ENCODE assay signal across 8 cellular contexts in the genomic region with DNA sequence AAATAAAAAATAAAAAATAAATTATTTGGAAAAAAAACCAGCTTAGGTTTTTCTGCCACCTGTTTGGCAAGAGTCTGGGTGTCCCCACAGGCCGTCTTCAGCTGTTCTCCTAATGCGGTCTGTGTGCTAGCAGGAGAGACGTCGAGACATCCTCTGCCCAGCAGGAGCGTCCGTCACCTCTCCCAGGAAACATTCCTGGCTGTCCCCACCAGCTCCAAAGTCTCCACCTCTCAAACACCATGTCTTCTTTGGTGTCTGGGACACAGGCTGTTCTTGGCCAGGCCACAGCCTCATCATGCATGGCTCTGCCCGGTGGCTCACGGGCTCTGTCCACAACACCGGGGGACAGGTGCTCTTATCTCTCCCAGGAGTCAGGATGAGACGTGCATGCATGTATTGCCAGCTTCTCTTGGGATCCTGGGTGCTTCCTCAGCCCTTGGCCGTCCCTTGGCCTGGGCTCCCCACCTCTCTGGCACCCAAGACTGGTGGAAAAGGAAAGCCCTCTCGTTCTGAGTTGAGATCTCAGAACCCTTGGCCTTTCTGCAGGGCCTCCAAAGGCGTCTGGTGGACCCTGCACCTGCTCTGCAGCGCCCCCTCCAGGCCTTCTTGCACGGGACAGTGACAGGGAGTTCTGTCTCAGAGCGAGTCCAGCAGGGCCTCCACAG.
DNase-seq lines count a peak whose midpoint lies in the region; ATAC-seq, FAIRE-seq and TF ChIP-seq lines count a peak whose summit lies in the region.

No MANE protein-coding gene starts in this region.

- no peak overlapping the region for H3K4me2 ChIP-seq in osteoblast (ENCODE audit: insufficient read depth, low read length)

- no peaks in the 10 kb centered on the region for H3K79me2 ChIP-seq in osteoblast (ENCODE audit: insufficient read depth, low read length)

- POLR2A ChIA-PET in RWPE1 (lab: Yijun Ruan, JAX; ENCODE audit: low non-redundant PET) = no interaction called here

- H3K27ac ChIP-seq in RWPE1 (peak overlapping the region; percentile 48; the same call in 1 of the 2 replicates), colonic mucosa (no peak overlapping the region), osteoblast (ENCODE audit: low read depth, low read length) (no peak overlapping the region)

- no peaks in the 10 kb centered on the region for H3K36me3 ChIP-seq in colonic mucosa
- no peaks in the 10 kb centered on the region for H3K36me3 ChIP-seq in osteoblast (ENCODE audit: insufficient read depth, low read length)

- H3K4me3 ChIP-seq in colonic mucosa (no peak overlapping the region), osteoblast (ENCODE audit: insufficient read depth, low read length) (no peak overlapping the region)

- FAIRE-seq in A204.1 (lab: Jason Lieb, UNC) = peak; percentile 11

- H3K4me1 ChIP-seq in colonic mucosa (peaks cover 22% of the 10 kb centered on the region), osteoblast (ENCODE audit: insufficient read depth, low read length) (peaks cover 4% of the 10 kb centered on the region)

- H3K9me3 ChIP-seq in colonic mucosa (no peaks in the 10 kb centered on the region), osteoblast (ENCODE audit: low read depth, low read length) (no peaks in the 10 kb centered on the region)

- intact Hi-C loops in colonic mucosa (cut with DNase I) = no loop called here

- no peaks in the 10 kb centered on the region for H4K20me1 ChIP-seq in osteoblast (ENCODE audit: insufficient read depth, low read length)

- CTCF ChIA-PET in RWPE1 (lab: Yijun Ruan, JAX) = interaction anchor here (1.0 to 1.6 kb wide), 4 partner anchors 25 to 84 kb away, joined by 3 to 4 read pairs (median 3); no protein-coding TSS in a partner anchor

- H3K27me3 ChIP-seq in colonic mucosa (no peaks in the 10 kb centered on the region), osteoblast (ENCODE audit: insufficient read depth, low read length) (peaks cover 20% of the 10 kb centered on the region)

- DNase-seq in RWPE1 (ENCODE audit: low spot score) (no peak), colonic mucosa (peak; percentile 83), osteoblast (ENCODE audit: insufficient read length, low spot score, missing footprints) (peak; percentile 91), NCI-H2107 treated with DMSO at 0.1 percent for 48 hours (lab: John Stamatoyannopoulos, UW; ENCODE audit: unreplicated experiment) (no peak), NCI-H1105 (lab: John Stamatoyannopoulos, UW) (no peak)

- TF ChIP-seq CTCF in GM12872 (IDR thresholded peaks at IDR 0.05; ENCODE audit: insufficient read depth, low read depth, low read length) (peak; percentile 63), RWPE1 (conservative IDR thresholded peaks at IDR 0.05; ENCODE audit: low read depth) (no peak; the same call in 1 of the 2 replicates), colonic mucosa (IDR thresholded peaks at IDR 0.05) (peak; percentile 41), osteoblast (IDR thresholded peaks at IDR 0.05; ENCODE audit: extremely low read depth, low read depth, low read length) (peak; percentile 51)

- no peak for ATAC-seq in GM18511 (IDR thresholded peaks at IDR 0.05; ENCODE audit: unreplicated experiment)

- H2AFZ ChIP-seq in osteoblast (ENCODE audit: low read length) = no peak overlapping the region

- peak overlapping the region in 1 of 2 donors; percentile 35 for H3K9ac ChIP-seq in colonic mucosa (ENCODE audit: low read depth in 2 of 2, low read length in 2 of 2)

Comparison
In these comparisons a context has a peak if more than half of its experiments do, and no peak if none do; other contexts are left out.
1. DNase-seq: peak in colonic mucosa (single experiment) and osteoblast (single experiment); none in RWPE1 (single experiment), NCI-H2107 treated with DMSO at 0.1 percent for 48 hours (single experiment) and NCI-H1105 (single experiment).